ENCODE assay signal across 13 cellular contexts in genomic region chr1:111669268-111669667, GRCh38. TPM values are rescaled to one million over a fixed set of nuclear protein-coding genes. Genes with fewer than 3 reads are reported as not detected.
A peak's percentile ranks its signal among the peaks of the same experiment; 100 is the strongest.
DNase-seq lines count a peak whose midpoint lies in the region; ATAC-seq and TF ChIP-seq lines count a peak whose summit lies in the region.
"Had no signal": no experiment of that assay in that cellular context is flagged by ENCODE, and none has a peak within 500 bp of the region (broad histone marks: within the 10 kb centered on the region; RNA-seq: fewer than 3 reads in every experiment).

No MANE protein-coding gene starts in this region.

- TF ChIP-seq CTCF in neutrophil (IDR thresholded peaks at IDR 0.05) = no peak

- no peak for ATAC-seq in central memory CD8-positive, alpha-beta T cell (replicated peaks; ENCODE audit: extremely low read depth, poor library complexity, severe bottlenecking)
- ATAC-seq in GM21825 (IDR thresholded peaks at IDR 0.05; ENCODE audit: unreplicated experiment) = no peak
- ATAC-seq: activated T-cell treated with anti-CD3 and anti-CD28 coated beads, Interleukin-2, amount 50 U/mL, for 4 hours had no signal

- no peaks in the 10 kb centered on the region for H3K27me3 ChIP-seq in CD8-positive, alpha-beta memory T cell (ENCODE audit: insufficient read depth, low read length, poor library complexity, severe bottlenecking)
- H3K27me3 ChIP-seq in Karpas-422 (ENCODE audit: low read length) = no peaks in the 10 kb centered on the region
- no peaks in the 10 kb centered on the region for H3K27me3 ChIP-seq in neutrophil

- peak overlapping the region; percentile 35 for H3K4me2 ChIP-seq in Karpas-422 (ENCODE audit: low read depth, low read length, poor library complexity, severe bottlenecking)

- H2AFZ ChIP-seq in Karpas-422 (ENCODE audit: low read length) = no peak overlapping the region

- H3K4me3 Mint-ChIP-seq in CD8-positive, alpha-beta memory T cell = peak overlapping the region in 2 of 7 donors; percentile 2 to 12
- no peak overlapping the region for H3K4me3 Mint-ChIP-seq in central memory CD8-positive, alpha-beta T cell
- H3K4me3 Mint-ChIP-seq: activated T-cell treated with anti-CD3 and anti-CD28 coated beads, Interleukin-2, amount 50 U/mL, for 4 hours had no signal

- H3K79me2 ChIP-seq in Karpas-422 (ENCODE audit: low read length) = peaks cover 95% of the 10 kb centered on the region

- peak overlapping the region; percentile 1 to 85 (median 40) for H3K27ac Mint-ChIP-seq in CD8-positive, alpha-beta memory T cell
- H3K27ac Mint-ChIP-seq in central memory CD8-positive, alpha-beta T cell (ENCODE audit: low read depth) = peak overlapping the region; percentile 91

- no peaks in the 10 kb centered on the region for H4K20me1 ChIP-seq in Karpas-422 (ENCODE audit: insufficient read depth, low read depth, low read length)

- H3K9me3 ChIP-seq in CD8-positive, alpha-beta memory T cell (ENCODE audit: low read length) = no peaks in the 10 kb centered on the region
- H3K9me3 ChIP-seq in Karpas-422 (ENCODE audit: low read length) = no peaks in the 10 kb centered on the region
- no peaks in the 10 kb centered on the region for H3K9me3 ChIP-seq in neutrophil

- no peak overlapping the region for H3K4me3 ChIP-seq in CD8-positive, alpha-beta memory T cell (ENCODE audit: low read length)
- H3K4me3 ChIP-seq in Karpas-422 (ENCODE audit: low read length) = no peak overlapping the region; the same call in 1 of the 2 replicates
- H3K4me3 ChIP-seq in neutrophil (ENCODE audit: low read depth in 1 of 2, low read length in 1 of 2) = no peak overlapping the region

- H3K9me2 ChIP-seq in Karpas-422 (replicated peaks; ENCODE audit: insufficient read depth, low read length) = no peaks in the 10 kb centered on the region

- peaks cover 0 to 27% (median 2%) of the 10 kb centered on the region in 3 donors for H3K36me3 Mint-ChIP-seq in CD8-positive, alpha-beta memory T cell
- peaks cover 16% of the 10 kb centered on the region for H3K36me3 Mint-ChIP-seq in central memory CD8-positive, alpha-beta T cell (ENCODE audit: insufficient read depth)

- H3K36me3 ChIP-seq in CD8-positive, alpha-beta memory T cell (ENCODE audit: insufficient read depth, low read length) = no peaks in the 10 kb centered on the region
- H3K36me3 ChIP-seq in Karpas-422 (ENCODE audit: insufficient read depth, low read length) (no peaks in the 10 kb centered on the region), neutrophil (no peaks in the 10 kb centered on the region)

- DNase-seq in CD8-positive, alpha-beta memory T cell = no peak
- DNase-seq in Karpas-422 (no peak), globus pallidus (ENCODE audit: low spot score) (no peak), NCI-H2171 treated with DMSO at 0.1 percent for 48 hours (lab: John Stamatoyannopoulos, UW) (no peak)
- no peak for DNase-seq in central memory CD8-positive, alpha-beta T cell (ENCODE audit: low spot score in 2 of 2)
- DNase-seq: activated T-cell treated with anti-CD3 and anti-CD28 coated beads, Interleukin-2, amount 50 U/mL, for 4 hours; COR-L47; NCI-H1436 treated with DMSO at 0.1 percent for 48 hours; NCI-H526 treated with DMSO at 0.1 percent for 48 hours; right cardiac atrium had no signal

- peaks cover 72 to 94% (median 94%) of the 10 kb centered on the region in 3 donors for H3K4me1 Mint-ChIP-seq in CD8-positive, alpha-beta memory T cell
- H3K4me1 Mint-ChIP-seq in central memory CD8-positive, alpha-beta T cell = peaks cover 78% of the 10 kb centered on the region

- no peak overlapping the region for H3K27ac ChIP-seq in CD8-positive, alpha-beta memory T cell (ENCODE audit: low read depth, low read length)
- H3K27ac ChIP-seq in Karpas-422 (ENCODE audit: low read length) (peak overlapping the region; percentile 72), neutrophil (peak overlapping the region; percentile 20)
- H3K27ac ChIP-seq: epithelial cell of prostate had no signal

- CTCF ChIA-PET in CD8-positive, alpha-beta memory T cell (lab: Charles Lee) = interaction anchor here (0.9 to 2.9 kb wide), 2 partner anchors 22 to 162 kb away, joined by 3 to 8 read pairs; no protein-coding TSS in a partner anchor

- H3K4me1 ChIP-seq in CD8-positive, alpha-beta memory T cell (ENCODE audit: insufficient read depth, low read length) = peaks cover 51% of the 10 kb centered on the region
- H3K4me1 ChIP-seq in Karpas-422 (ENCODE audit: low read length) (peaks cover 58% of the 10 kb centered on the region), neutrophil (ENCODE audit: control insufficient read depth in 1 of 2, insufficient read depth in 1 of 2, low read depth in 1 of 2, low read length in 1 of 2) (peaks cover 13 to 25% of the 10 kb centered on the region in 2 experiments)

- peak overlapping the region; percentile 20; the same call in 1 of the 2 replicates for H3K9ac ChIP-seq in Karpas-422 (ENCODE audit: low read length)

- POLR2A ChIA-PET in CD8-positive, alpha-beta memory T cell (lab: Charles Lee) = no interaction called here

- H3K9me3 Mint-ChIP-seq in CD8-positive, alpha-beta memory T cell = no peaks in the 10 kb centered on the region
- H3K9me3 Mint-ChIP-seq in central memory CD8-positive, alpha-beta T cell = no peaks in the 10 kb centered on the region
- H3K9me3 Mint-ChIP-seq: activated T-cell treated with anti-CD3 and anti-CD28 coated beads, Interleukin-2, amount 50 U/mL, for 4 hours had no signal

- H3K27me3 Mint-ChIP-seq in CD8-positive, alpha-beta memory T cell = no peaks in the 10 kb centered on the region
- no peaks in the 10 kb centered on the region for H3K27me3 Mint-ChIP-seq in central memory CD8-positive, alpha-beta T cell

RNA-seq across cellular contexts. Expression of gene RAP1A, which starts 49.7 kb away (rescaled TPM):
- total RNA-seq in CD8-positive, alpha-beta memory T cell = 100 to 1,000 TPM; 252 to 256 TPM
- polyA plus RNA-seq in CD8-positive, alpha-beta memory T cell = 60.8 TPM
- total RNA-seq in Karpas-422 (2014; rRNA removed; shearing (Covaris generic); ENCODE audit: low replicate concordance) = 12.0 and 55.3 TPM in 2 replicates
